ENCODE assay signal across 1 cellular context in the genomic region with DNA sequence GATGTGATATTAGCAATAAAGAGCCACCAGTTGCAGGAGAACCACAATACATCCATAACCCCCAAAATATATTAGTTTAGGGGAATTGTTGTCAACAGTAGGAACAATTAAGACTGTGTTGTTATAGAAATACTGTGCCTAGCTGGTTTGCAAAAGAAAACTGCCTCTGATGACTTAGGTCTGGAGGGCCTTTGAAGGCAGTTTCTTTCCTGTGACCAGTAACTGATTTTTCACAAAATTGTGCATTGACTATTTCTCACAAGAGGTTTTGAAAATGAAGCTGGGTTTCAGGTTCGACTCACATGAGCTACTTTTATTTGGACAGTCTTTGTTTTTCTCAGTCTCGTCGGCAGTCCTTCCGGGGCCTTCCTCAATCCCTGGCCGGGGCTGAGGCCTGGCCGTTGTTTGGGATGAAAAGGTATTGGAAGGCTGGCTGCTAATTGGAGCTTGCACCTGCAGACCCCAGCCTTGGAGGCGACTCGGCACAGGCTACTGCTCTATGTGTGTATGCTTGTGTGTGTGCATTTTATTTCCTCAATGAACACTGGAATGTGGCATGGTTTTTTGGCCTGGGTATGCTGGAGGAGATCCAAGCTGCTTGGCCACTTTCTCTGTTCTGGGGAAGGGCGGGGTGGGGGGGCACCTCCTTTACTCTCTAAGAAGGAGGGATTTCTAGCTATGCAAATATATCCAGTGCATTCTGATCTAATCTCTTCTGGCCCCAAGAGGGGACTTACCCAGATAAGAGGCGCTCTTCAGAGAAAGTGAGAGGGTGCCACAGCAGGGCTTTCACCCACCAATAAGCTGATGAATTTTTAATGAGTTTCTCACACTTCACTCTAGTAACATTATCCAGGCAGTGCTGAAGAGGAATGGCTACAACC.
TF ChIP-seq lines count a peak whose summit lies in the region.

No MANE protein-coding gene starts in this region.

TF ChIP-seq in GM12878, 131 proteins besides CTCF, POLR2A, EP300 and RAD21 (continued from another document):
- TF ChIP-seq, protein P1, sequence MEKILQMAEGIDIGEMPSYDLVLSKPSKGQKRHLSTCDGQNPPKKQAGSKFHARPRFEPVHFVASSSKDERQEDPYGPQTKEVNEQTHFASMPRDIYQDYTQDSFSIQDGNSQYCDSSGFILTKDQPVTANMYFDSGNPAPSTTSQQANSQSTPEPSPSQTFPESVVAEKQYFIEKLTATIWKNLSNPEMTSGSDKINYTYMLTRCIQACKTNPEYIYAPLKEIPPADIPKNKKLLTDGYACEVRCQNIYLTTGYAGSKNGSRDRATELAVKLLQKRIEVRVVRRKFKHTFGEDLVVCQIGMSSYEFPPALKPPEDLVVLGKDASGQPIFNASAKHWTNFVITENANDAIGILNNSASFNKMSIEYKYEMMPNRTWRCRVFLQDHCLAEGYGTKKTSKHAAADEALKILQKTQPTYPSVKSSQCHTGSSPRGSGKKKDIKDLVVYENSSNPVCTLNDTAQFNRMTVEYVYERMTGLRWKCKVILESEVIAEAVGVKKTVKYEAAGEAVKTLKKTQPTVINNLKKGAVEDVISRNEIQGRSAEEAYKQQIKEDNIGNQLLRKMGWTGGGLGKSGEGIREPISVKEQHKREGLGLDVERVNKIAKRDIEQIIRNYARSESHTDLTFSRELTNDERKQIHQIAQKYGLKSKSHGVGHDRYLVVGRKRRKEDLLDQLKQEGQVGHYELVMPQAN (conservative IDR thresholded peaks at IDR 0.05): no peak
- no peak for TF ChIP-seq EZH2 (IDR thresholded peaks at IDR 0.05; ENCODE audit: borderline replicate concordance, control insufficient read depth, low read depth, low read length)
- no peak for TF ChIP-seq FOXK2 (IDR thresholded peaks at IDR 0.05)
- TF ChIP-seq, protein P2, sequence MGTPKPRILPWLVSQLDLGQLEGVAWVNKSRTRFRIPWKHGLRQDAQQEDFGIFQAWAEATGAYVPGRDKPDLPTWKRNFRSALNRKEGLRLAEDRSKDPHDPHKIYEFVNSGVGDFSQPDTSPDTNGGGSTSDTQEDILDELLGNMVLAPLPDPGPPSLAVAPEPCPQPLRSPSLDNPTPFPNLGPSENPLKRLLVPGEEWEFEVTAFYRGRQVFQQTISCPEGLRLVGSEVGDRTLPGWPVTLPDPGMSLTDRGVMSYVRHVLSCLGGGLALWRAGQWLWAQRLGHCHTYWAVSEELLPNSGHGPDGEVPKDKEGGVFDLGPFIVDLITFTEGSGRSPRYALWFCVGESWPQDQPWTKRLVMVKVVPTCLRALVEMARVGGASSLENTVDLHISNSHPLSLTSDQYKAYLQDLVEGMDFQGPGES (IDR thresholded peaks at IDR 0.05): no peak
- TF ChIP-seq, protein P3, sequence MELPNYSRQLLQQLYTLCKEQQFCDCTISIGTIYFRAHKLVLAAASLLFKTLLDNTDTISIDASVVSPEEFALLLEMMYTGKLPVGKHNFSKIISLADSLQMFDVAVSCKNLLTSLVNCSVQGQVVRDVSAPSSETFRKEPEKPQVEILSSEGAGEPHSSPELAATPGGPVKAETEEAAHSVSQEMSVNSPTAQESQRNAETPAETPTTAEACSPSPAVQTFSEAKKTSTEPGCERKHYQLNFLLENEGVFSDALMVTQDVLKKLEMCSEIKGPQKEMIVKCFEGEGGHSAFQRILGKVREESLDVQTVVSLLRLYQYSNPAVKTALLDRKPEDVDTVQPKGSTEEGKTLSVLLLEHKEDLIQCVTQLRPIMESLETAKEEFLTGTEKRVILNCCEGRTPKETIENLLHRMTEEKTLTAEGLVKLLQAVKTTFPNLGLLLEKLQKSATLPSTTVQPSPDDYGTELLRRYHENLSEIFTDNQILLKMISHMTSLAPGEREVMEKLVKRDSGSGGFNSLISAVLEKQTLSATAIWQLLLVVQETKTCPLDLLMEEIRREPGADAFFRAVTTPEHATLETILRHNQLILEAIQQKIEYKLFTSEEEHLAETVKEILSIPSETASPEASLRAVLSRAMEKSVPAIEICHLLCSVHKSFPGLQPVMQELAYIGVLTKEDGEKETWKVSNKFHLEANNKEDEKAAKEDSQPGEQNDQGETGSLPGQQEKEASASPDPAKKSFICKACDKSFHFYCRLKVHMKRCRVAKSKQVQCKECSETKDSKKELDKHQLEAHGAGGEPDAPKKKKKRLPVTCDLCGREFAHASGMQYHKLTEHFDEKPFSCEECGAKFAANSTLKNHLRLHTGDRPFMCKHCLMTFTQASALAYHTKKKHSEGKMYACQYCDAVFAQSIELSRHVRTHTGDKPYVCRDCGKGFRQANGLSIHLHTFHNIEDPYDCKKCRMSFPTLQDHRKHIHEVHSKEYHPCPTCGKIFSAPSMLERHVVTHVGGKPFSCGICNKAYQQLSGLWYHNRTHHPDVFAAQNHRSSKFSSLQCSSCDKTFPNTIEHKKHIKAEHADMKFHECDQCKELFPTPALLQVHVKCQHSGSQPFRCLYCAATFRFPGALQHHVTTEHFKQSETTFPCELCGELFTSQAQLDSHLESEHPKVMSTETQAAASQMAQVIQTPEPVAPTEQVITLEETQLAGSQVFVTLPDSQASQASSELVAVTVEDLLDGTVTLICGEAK (IDR thresholded peaks at IDR 0.05; ENCODE audit: borderline replicate concordance): 0 out of 2 replicates have a peak, but pooled peaks have one; percentile 11
- TF ChIP-seq, protein P4, sequence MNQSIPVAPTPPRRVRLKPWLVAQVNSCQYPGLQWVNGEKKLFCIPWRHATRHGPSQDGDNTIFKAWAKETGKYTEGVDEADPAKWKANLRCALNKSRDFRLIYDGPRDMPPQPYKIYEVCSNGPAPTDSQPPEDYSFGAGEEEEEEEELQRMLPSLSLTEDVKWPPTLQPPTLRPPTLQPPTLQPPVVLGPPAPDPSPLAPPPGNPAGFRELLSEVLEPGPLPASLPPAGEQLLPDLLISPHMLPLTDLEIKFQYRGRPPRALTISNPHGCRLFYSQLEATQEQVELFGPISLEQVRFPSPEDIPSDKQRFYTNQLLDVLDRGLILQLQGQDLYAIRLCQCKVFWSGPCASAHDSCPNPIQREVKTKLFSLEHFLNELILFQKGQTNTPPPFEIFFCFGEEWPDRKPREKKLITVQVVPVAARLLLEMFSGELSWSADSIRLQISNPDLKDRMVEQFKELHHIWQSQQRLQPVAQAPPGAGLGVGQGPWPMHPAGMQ (IDR thresholded peaks at IDR 0.05; ENCODE audit: borderline replicate concordance): no peak
- TF ChIP-seq CBX3 (IDR thresholded peaks at IDR 0.05; ENCODE audit: borderline replicate concordance, low read depth): no peak
- TF ChIP-seq, protein P5, sequence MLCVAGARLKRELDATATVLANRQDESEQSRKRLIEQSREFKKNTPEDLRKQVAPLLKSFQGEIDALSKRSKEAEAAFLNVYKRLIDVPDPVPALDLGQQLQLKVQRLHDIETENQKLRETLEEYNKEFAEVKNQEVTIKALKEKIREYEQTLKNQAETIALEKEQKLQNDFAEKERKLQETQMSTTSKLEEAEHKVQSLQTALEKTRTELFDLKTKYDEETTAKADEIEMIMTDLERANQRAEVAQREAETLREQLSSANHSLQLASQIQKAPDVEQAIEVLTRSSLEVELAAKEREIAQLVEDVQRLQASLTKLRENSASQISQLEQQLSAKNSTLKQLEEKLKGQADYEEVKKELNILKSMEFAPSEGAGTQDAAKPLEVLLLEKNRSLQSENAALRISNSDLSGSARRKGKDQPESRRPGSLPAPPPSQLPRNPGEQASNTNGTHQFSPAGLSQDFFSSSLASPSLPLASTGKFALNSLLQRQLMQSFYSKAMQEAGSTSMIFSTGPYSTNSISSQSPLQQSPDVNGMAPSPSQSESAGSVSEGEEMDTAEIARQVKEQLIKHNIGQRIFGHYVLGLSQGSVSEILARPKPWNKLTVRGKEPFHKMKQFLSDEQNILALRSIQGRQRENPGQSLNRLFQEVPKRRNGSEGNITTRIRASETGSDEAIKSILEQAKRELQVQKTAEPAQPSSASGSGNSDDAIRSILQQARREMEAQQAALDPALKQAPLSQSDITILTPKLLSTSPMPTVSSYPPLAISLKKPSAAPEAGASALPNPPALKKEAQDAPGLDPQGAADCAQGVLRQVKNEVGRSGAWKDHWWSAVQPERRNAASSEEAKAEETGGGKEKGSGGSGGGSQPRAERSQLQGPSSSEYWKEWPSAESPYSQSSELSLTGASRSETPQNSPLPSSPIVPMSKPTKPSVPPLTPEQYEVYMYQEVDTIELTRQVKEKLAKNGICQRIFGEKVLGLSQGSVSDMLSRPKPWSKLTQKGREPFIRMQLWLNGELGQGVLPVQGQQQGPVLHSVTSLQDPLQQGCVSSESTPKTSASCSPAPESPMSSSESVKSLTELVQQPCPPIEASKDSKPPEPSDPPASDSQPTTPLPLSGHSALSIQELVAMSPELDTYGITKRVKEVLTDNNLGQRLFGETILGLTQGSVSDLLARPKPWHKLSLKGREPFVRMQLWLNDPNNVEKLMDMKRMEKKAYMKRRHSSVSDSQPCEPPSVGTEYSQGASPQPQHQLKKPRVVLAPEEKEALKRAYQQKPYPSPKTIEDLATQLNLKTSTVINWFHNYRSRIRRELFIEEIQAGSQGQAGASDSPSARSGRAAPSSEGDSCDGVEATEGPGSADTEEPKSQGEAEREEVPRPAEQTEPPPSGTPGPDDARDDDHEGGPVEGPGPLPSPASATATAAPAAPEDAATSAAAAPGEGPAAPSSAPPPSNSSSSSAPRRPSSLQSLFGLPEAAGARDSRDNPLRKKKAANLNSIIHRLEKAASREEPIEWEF (IDR thresholded peaks at IDR 0.05; ENCODE audit: insufficient replicate concordance, low read depth, low read length): peak; percentile 35
- no peak for TF ChIP-seq STAT1 (conservative IDR thresholded peaks at IDR 0.05)
- peak; percentile 53 to 67; a peak in 3 of 4 replicates for TF ChIP-seq IKZF2 (IDR thresholded peaks at IDR 0.05)
- peak; percentile 50; the same call in 1 of the 2 replicates for TF ChIP-seq MTA2 (IDR thresholded peaks at IDR 0.05; ENCODE audit: low read depth)
- TF ChIP-seq NR2C1 (IDR thresholded peaks at IDR 0.05): no peak
- TF ChIP-seq PAX5 (IDR thresholded peaks at IDR 0.05; ENCODE audit: borderline replicate concordance, low read depth, low read length): peak; percentile 14; the same call in 1 of the 2 replicates
- peak; percentile 92 for TF ChIP-seq SMARCA5 (IDR thresholded peaks at IDR 0.05)
- TF ChIP-seq, protein P6, sequence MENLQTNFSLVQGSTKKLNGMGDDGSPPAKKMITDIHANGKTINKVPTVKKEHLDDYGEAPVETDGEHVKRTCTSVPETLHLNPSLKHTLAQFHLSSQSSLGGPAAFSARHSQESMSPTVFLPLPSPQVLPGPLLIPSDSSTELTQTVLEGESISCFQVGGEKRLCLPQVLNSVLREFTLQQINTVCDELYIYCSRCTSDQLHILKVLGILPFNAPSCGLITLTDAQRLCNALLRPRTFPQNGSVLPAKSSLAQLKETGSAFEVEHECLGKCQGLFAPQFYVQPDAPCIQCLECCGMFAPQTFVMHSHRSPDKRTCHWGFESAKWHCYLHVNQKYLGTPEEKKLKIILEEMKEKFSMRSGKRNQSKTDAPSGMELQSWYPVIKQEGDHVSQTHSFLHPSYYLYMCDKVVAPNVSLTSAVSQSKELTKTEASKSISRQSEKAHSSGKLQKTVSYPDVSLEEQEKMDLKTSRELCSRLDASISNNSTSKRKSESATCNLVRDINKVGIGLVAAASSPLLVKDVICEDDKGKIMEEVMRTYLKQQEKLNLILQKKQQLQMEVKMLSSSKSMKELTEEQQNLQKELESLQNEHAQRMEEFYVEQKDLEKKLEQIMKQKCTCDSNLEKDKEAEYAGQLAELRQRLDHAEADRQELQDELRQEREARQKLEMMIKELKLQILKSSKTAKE (IDR thresholded peaks at IDR 0.05; ENCODE audit: low read depth, poor library complexity, severe bottlenecking): peak; percentile 54
- peak; percentile 49; the same call in 1 of the 2 replicates for TF ChIP-seq ZNF217 (IDR thresholded peaks at IDR 0.05)
- TF ChIP-seq, protein P7, sequence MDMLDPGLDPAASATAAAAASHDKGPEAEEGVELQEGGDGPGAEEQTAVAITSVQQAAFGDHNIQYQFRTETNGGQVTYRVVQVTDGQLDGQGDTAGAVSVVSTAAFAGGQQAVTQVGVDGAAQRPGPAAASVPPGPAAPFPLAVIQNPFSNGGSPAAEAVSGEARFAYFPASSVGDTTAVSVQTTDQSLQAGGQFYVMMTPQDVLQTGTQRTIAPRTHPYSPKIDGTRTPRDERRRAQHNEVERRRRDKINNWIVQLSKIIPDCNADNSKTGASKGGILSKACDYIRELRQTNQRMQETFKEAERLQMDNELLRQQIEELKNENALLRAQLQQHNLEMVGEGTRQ (IDR thresholded peaks at IDR 0.05; ENCODE audit: borderline replicate concordance, low read depth, low read length): no peak
- TF ChIP-seq POU2F2 (IDR thresholded peaks at IDR 0.05; ENCODE audit: borderline replicate concordance, low read depth, low read length): peak; percentile 70; the same call in 1 of the 3 replicates
- TF ChIP-seq, protein P8, sequence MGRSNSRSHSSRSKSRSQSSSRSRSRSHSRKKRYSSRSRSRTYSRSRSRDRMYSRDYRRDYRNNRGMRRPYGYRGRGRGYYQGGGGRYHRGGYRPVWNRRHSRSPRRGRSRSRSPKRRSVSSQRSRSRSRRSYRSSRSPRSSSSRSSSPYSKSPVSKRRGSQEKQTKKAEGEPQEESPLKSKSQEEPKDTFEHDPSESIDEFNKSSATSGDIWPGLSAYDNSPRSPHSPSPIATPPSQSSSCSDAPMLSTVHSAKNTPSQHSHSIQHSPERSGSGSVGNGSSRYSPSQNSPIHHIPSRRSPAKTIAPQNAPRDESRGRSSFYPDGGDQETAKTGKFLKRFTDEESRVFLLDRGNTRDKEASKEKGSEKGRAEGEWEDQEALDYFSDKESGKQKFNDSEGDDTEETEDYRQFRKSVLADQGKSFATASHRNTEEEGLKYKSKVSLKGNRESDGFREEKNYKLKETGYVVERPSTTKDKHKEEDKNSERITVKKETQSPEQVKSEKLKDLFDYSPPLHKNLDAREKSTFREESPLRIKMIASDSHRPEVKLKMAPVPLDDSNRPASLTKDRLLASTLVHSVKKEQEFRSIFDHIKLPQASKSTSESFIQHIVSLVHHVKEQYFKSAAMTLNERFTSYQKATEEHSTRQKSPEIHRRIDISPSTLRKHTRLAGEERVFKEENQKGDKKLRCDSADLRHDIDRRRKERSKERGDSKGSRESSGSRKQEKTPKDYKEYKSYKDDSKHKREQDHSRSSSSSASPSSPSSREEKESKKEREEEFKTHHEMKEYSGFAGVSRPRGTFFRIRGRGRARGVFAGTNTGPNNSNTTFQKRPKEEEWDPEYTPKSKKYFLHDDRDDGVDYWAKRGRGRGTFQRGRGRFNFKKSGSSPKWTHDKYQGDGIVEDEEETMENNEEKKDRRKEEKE (IDR thresholded peaks at IDR 0.05): no peak
- no peak for TF ChIP-seq MTA3 (IDR thresholded peaks at IDR 0.05; ENCODE audit: borderline replicate concordance, low read length)
- TF ChIP-seq TARDBP (IDR thresholded peaks at IDR 0.05; ENCODE audit: borderline replicate concordance): no peak
- TF ChIP-seq, protein P9, sequence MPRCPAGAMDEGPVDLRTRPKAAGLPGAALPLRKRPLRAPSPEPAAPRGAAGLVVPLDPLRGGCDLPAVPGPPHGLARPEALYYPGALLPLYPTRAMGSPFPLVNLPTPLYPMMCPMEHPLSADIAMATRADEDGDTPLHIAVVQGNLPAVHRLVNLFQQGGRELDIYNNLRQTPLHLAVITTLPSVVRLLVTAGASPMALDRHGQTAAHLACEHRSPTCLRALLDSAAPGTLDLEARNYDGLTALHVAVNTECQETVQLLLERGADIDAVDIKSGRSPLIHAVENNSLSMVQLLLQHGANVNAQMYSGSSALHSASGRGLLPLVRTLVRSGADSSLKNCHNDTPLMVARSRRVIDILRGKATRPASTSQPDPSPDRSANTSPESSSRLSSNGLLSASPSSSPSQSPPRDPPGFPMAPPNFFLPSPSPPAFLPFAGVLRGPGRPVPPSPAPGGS (IDR thresholded peaks at IDR 0.05; ENCODE audit: borderline replicate concordance, insufficient read depth, low read depth, low read length, poor library complexity, severe bottlenecking): no peak
- no peak for TF ChIP-seq SREBF2 (IDR thresholded peaks at IDR 0.05; ENCODE audit: low read length)
